Comparison of ENCODE assay signal across 28 cellular contexts in the genomic region with DNA sequence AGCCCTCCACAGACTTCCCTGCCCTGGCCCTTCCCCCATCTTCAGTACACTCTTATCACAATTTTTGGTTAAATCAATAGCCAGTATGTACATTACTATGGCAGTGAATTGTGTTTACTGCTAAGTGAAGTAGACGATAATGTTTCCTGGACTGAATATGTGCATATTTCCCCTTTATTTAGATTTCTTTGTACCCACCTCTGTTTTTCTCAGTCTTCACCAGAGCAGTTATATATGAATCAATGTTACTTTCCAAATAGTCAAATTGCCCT.
"Had no signal": no experiment of that assay in that cellular context is flagged by ENCODE, and none has a peak within 500 bp of the region (broad histone marks: within the 10 kb centered on the region; RNA-seq: fewer than 3 reads in every experiment).

No MANE protein-coding gene starts in this region.

- H3K4me3 ChIP-seq: heart left ventricle, left lung, lung, mucosa of descending colon, psoas muscle, skin epidermis, suprapubic skin, thoracic aorta, tibial artery, uterus had no signal

- H3K36me3 Mint-ChIP-seq: immature natural killer cell had no signal

- H3K4me1 ChIP-seq: heart left ventricle, left lung, parathyroid adenoma, psoas muscle, suprapubic skin, tibial artery, uterus had no signal

- H3K27ac ChIP-seq: heart left ventricle, left lung, neutrophil, parathyroid adenoma, psoas muscle, skin epidermis, suprapubic skin, thoracic aorta, tibial artery, uterus had no signal

- DNase-seq: hypothalamus; immature natural killer cell; mesendoderm; mucosa of descending colon; occipital lobe; stimulated activated CD4-positive, alpha-beta T cell treated with anti-CD3 and anti-CD28 coated beads, Interleukin-12 subunit alpha, Interleukin-12 subunit beta, amount 100 ng/mL, for 4 hours; stimulated activated CD4-positive, alpha-beta T cell treated with anti-CD3 and anti-CD28 coated beads, Interleukin-15, amount 100 ng/mL, for 24 hours; stimulated activated CD4-positive, alpha-beta T cell treated with anti-CD3 and anti-CD28 coated beads, Interleukin-4, amount 100 ng/mL, for 1 hour; stimulated activated naive B cell treated with anti-CD40 and anti-IgM and Interleukin-4, amounts not matched to agents 10 μg/mL and 1 μg/mL and 100 μg/mL, for 72 hours; stimulated activated naive CD8-positive, alpha-beta T cell treated with anti-CD3 and anti-CD28 coated beads, Interleukin-15, Interleukin-2, amounts not matched to agents 100 U/mL and 50 U/mL, for 24 hours; uterus had no signal

- H3K27me3 ChIP-seq: heart left ventricle, left lung, neutrophil, suprapubic skin, tibial artery, uterus had no signal

- H3K4me3 Mint-ChIP-seq: immature natural killer cell; mesothelial cell of epicardium; naive thymus-derived CD8-positive, alpha-beta T cell; nephron; neural crest cell; stimulated activated naive B cell treated with anti-CD40 and anti-IgM and Interleukin-4, amounts not matched to agents 10 μg/mL and 1 μg/mL and 100 μg/mL, for 72 hours; type B pancreatic cell had no signal

- H3K27ac Mint-ChIP-seq: immature natural killer cell; mesothelial cell of epicardium; naive thymus-derived CD8-positive, alpha-beta T cell; nephron; stimulated activated naive B cell treated with anti-CD40 and anti-IgM and Interleukin-4, amounts not matched to agents 10 μg/mL and 1 μg/mL and 100 μg/mL, for 72 hours; type B pancreatic cell had no signal

- ATAC-seq: heart left ventricle; left colon; left lung; mucosa of descending colon; naive thymus-derived CD8-positive, alpha-beta T cell; psoas muscle; sciatic nerve; stimulated activated naive B cell treated with anti-CD40 and anti-IgM and Interleukin-4, amounts not matched to agents 10 μg/mL and 1 μg/mL and 100 μg/mL, for 72 hours; stimulated activated naive CD8-positive, alpha-beta T cell treated with anti-CD3 and anti-CD28 coated beads, Interleukin-15, Interleukin-2, amounts not matched to agents 100 U/mL and 50 U/mL, for 24 hours had no signal

- H3K27me3 Mint-ChIP-seq: stimulated activated naive B cell treated with anti-CD40 and anti-IgM and Interleukin-4, amounts not matched to agents 10 μg/mL and 1 μg/mL and 100 μg/mL, for 72 hours; type B pancreatic cell had no signal

- H3K79me2 ChIP-seq: parathyroid adenoma had no signal

- H3K9me3 ChIP-seq: left lung, mucosa of descending colon, neutrophil, psoas muscle, suprapubic skin, thoracic aorta, tibial artery, uterus had no signal

- H2AFZ ChIP-seq: parathyroid adenoma had no signal

- H3K36me3 ChIP-seq: heart left ventricle, left lung, neutrophil, suprapubic skin, thoracic aorta, tibial artery, uterus had no signal

- H3K9me3 Mint-ChIP-seq: immature natural killer cell had no signal

- H3K4me1 Mint-ChIP-seq: immature natural killer cell; naive thymus-derived CD8-positive, alpha-beta T cell had no signal
